Comparison of ENCODE assay signal across 2 cellular contexts in the genomic region with DNA sequence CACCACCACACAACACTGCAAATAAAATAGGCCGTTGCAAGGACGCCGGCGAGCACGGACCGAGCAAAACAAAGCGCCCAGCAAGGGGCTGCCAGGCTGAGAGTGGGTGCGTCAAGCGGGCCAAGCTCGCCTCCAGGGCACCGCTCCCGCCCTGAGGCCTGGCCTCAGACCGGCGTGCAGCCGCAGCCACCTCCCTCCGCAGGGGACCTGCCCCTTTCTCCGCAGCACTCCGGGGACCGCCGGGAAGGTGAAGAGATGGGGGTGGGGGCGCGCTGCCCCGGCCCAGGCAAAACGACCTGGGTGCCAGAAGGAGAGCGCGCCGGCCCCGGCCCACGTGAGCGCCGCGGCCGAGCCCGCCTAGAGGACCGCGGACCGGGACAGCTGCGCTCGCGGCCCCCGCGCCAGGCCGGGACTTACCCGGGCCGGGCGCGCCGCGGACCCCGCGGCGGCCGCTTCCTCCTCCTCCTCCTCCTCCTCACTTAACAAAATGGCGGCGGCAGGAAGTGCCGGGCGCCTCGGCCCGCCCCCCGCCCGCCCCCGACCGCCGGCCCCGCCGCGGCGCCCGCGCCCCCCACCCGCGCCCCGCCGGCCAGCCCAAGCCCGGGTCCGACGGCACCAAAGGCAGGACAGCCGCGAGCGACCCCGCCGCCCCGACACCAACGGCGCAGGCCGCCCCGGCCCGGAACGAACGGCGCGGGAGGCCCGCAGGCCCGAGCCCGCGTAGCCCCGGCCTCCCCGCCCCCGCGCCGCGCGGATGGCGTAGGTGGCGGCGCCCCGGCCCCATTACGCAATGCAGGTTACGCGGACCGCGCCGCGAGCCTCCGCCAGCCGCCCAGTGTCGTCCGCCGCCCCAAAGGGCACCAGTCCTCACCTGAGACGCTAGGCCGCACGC.
TF ChIP-seq lines count a peak whose summit lies in the region.

No MANE protein-coding gene starts in this region.

TF ChIP-seq in HCT116, 20 proteins besides CTCF, POLR2A, EP300 and RAD21:
- TF ChIP-seq, protein P1, sequence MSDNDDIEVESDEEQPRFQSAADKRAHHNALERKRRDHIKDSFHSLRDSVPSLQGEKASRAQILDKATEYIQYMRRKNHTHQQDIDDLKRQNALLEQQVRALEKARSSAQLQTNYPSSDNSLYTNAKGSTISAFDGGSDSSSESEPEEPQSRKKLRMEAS (IDR thresholded peaks at IDR 0.05), result no peak
- TF ChIP-seq JUND (IDR thresholded peaks at IDR 0.05) (no peak), EZH2phosphoT487 (IDR thresholded peaks at IDR 0.05; ENCODE audit: borderline replicate concordance) (no peak), SRF (IDR thresholded peaks at IDR 0.05; ENCODE audit: low read depth) (no peak), POLR2AphosphoS5 (IDR thresholded peaks at IDR 0.05; ENCODE audit: low read depth, low read length) (no peak), ELF1 (IDR thresholded peaks at IDR 0.05; ENCODE audit: borderline replicate concordance, low read depth) (no peak), SIN3A (IDR thresholded peaks at IDR 0.05; ENCODE audit: low read depth) (no peak), YY1 (IDR thresholded peaks at IDR 0.05; ENCODE audit: extremely low read depth, insufficient replicate concordance, low read depth, low read length) (peak; percentile 33), ZFX (IDR thresholded peaks at IDR 0.05) (peak; percentile 84), ZNF274 (IDR thresholded peaks at IDR 0.05; ENCODE audit: low read depth, low read length) (no peak), FOSL1 (IDR thresholded peaks at IDR 0.05; ENCODE audit: low read depth) (no peak), EGR1 (IDR thresholded peaks at IDR 0.05; ENCODE audit: low read depth) (no peak), TCF7L2 (IDR thresholded peaks at IDR 0.05; ENCODE audit: borderline replicate concordance, extremely low read depth, insufficient read depth, insufficient read length) (no peak), CBX3 (IDR thresholded peaks at IDR 0.05; ENCODE audit: low read depth) (no peak), CEBPB (IDR thresholded peaks at IDR 0.05; ENCODE audit: low read depth) (no peak)
- TF ChIP-seq, protein P2, sequence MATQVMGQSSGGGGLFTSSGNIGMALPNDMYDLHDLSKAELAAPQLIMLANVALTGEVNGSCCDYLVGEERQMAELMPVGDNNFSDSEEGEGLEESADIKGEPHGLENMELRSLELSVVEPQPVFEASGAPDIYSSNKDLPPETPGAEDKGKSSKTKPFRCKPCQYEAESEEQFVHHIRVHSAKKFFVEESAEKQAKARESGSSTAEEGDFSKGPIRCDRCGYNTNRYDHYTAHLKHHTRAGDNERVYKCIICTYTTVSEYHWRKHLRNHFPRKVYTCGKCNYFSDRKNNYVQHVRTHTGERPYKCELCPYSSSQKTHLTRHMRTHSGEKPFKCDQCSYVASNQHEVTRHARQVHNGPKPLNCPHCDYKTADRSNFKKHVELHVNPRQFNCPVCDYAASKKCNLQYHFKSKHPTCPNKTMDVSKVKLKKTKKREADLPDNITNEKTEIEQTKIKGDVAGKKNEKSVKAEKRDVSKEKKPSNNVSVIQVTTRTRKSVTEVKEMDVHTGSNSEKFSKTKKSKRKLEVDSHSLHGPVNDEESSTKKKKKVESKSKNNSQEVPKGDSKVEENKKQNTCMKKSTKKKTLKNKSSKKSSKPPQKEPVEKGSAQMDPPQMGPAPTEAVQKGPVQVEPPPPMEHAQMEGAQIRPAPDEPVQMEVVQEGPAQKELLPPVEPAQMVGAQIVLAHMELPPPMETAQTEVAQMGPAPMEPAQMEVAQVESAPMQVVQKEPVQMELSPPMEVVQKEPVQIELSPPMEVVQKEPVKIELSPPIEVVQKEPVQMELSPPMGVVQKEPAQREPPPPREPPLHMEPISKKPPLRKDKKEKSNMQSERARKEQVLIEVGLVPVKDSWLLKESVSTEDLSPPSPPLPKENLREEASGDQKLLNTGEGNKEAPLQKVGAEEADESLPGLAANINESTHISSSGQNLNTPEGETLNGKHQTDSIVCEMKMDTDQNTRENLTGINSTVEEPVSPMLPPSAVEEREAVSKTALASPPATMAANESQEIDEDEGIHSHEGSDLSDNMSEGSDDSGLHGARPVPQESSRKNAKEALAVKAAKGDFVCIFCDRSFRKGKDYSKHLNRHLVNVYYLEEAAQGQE (IDR thresholded peaks at IDR 0.05; ENCODE audit: low read depth), result no peak
- TF ChIP-seq, protein P3, sequence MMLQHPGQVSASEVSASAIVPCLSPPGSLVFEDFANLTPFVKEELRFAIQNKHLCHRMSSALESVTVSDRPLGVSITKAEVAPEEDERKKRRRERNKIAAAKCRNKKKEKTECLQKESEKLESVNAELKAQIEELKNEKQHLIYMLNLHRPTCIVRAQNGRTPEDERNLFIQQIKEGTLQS (IDR thresholded peaks at IDR 0.05), result no peak

TF ChIP-seq in H1, 55 proteins besides CTCF, POLR2A, EP300 and RAD21 (continues in another document):
- TF ChIP-seq ZNF274 (IDR thresholded peaks at IDR 0.05; ENCODE audit: borderline replicate concordance, extremely low read depth, low read length), result no peak
- TF ChIP-seq, protein P4, sequence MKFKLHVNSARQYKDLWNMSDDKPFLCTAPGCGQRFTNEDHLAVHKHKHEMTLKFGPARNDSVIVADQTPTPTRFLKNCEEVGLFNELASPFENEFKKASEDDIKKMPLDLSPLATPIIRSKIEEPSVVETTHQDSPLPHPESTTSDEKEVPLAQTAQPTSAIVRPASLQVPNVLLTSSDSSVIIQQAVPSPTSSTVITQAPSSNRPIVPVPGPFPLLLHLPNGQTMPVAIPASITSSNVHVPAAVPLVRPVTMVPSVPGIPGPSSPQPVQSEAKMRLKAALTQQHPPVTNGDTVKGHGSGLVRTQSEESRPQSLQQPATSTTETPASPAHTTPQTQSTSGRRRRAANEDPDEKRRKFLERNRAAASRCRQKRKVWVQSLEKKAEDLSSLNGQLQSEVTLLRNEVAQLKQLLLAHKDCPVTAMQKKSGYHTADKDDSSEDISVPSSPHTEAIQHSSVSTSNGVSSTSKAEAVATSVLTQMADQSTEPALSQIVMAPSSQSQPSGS (IDR thresholded peaks at IDR 0.05; ENCODE audit: low read length), result no peak
- TF ChIP-seq EZH2 (IDR thresholded peaks at IDR 0.05; ENCODE audit: low read depth, low read length, severe bottlenecking), result no peak
- TF ChIP-seq CREB1 (IDR thresholded peaks at IDR 0.05), result no peak; the same call in 1 of the 2 replicates
- no peak for TF ChIP-seq TCF12 (IDR thresholded peaks at IDR 0.05; ENCODE audit: low read depth, low read length)
- no peak for TF ChIP-seq JUN (IDR thresholded peaks at IDR 0.05; ENCODE audit: low read depth, low read length)
- no peak for TF ChIP-seq SRF (IDR thresholded peaks at IDR 0.05; ENCODE audit: low read depth, low read length)
- TF ChIP-seq SP2 (IDR thresholded peaks at IDR 0.05; ENCODE audit: low read length), result no peak
- no peak for TF ChIP-seq BRCA1 (IDR thresholded peaks at IDR 0.05; ENCODE audit: low read depth, low read length)
- no peak for TF ChIP-seq RBBP5 (IDR thresholded peaks at IDR 0.05; ENCODE audit: borderline replicate concordance, low read depth, low read length)
- no peak for TF ChIP-seq SP1 (IDR thresholded peaks at IDR 0.05; ENCODE audit: low read depth, low read length)
- no peak for TF ChIP-seq TAF7 (optimal IDR thresholded peaks at IDR 0.05; ENCODE audit: borderline replicate concordance, low read depth, low read length)
- no peak for TF ChIP-seq BCL11A (IDR thresholded peaks at IDR 0.05; ENCODE audit: low read depth in 2 of 2, low read length in 2 of 2)
- peak; percentile 71 for TF ChIP-seq CEBPB (IDR thresholded peaks at IDR 0.05; ENCODE audit: low read depth, low read length)
- TF ChIP-seq, protein P5, sequence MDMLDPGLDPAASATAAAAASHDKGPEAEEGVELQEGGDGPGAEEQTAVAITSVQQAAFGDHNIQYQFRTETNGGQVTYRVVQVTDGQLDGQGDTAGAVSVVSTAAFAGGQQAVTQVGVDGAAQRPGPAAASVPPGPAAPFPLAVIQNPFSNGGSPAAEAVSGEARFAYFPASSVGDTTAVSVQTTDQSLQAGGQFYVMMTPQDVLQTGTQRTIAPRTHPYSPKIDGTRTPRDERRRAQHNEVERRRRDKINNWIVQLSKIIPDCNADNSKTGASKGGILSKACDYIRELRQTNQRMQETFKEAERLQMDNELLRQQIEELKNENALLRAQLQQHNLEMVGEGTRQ (IDR thresholded peaks at IDR 0.05; ENCODE audit: low read length), result no peak
- TF ChIP-seq, protein P1 (IDR thresholded peaks at IDR 0.05), result no peak
- no peak for TF ChIP-seq RFX5 (IDR thresholded peaks at IDR 0.05; ENCODE audit: borderline replicate concordance, low read depth, low read length)
- no peak for TF ChIP-seq CHD1 (IDR thresholded peaks at IDR 0.05; ENCODE audit: low read depth, low read length)
- no peak for TF ChIP-seq JUND (IDR thresholded peaks at IDR 0.05; ENCODE audit: low read length)
- peak; percentile 58; the same call in 1 of the 2 replicates for TF ChIP-seq PHF8 (conservative IDR thresholded peaks at IDR 0.05; ENCODE audit: low read depth, low read length)
- no peak for TF ChIP-seq HDAC6 (IDR thresholded peaks at IDR 0.05; ENCODE audit: low read depth, low read length)
- TF ChIP-seq, protein P6, sequence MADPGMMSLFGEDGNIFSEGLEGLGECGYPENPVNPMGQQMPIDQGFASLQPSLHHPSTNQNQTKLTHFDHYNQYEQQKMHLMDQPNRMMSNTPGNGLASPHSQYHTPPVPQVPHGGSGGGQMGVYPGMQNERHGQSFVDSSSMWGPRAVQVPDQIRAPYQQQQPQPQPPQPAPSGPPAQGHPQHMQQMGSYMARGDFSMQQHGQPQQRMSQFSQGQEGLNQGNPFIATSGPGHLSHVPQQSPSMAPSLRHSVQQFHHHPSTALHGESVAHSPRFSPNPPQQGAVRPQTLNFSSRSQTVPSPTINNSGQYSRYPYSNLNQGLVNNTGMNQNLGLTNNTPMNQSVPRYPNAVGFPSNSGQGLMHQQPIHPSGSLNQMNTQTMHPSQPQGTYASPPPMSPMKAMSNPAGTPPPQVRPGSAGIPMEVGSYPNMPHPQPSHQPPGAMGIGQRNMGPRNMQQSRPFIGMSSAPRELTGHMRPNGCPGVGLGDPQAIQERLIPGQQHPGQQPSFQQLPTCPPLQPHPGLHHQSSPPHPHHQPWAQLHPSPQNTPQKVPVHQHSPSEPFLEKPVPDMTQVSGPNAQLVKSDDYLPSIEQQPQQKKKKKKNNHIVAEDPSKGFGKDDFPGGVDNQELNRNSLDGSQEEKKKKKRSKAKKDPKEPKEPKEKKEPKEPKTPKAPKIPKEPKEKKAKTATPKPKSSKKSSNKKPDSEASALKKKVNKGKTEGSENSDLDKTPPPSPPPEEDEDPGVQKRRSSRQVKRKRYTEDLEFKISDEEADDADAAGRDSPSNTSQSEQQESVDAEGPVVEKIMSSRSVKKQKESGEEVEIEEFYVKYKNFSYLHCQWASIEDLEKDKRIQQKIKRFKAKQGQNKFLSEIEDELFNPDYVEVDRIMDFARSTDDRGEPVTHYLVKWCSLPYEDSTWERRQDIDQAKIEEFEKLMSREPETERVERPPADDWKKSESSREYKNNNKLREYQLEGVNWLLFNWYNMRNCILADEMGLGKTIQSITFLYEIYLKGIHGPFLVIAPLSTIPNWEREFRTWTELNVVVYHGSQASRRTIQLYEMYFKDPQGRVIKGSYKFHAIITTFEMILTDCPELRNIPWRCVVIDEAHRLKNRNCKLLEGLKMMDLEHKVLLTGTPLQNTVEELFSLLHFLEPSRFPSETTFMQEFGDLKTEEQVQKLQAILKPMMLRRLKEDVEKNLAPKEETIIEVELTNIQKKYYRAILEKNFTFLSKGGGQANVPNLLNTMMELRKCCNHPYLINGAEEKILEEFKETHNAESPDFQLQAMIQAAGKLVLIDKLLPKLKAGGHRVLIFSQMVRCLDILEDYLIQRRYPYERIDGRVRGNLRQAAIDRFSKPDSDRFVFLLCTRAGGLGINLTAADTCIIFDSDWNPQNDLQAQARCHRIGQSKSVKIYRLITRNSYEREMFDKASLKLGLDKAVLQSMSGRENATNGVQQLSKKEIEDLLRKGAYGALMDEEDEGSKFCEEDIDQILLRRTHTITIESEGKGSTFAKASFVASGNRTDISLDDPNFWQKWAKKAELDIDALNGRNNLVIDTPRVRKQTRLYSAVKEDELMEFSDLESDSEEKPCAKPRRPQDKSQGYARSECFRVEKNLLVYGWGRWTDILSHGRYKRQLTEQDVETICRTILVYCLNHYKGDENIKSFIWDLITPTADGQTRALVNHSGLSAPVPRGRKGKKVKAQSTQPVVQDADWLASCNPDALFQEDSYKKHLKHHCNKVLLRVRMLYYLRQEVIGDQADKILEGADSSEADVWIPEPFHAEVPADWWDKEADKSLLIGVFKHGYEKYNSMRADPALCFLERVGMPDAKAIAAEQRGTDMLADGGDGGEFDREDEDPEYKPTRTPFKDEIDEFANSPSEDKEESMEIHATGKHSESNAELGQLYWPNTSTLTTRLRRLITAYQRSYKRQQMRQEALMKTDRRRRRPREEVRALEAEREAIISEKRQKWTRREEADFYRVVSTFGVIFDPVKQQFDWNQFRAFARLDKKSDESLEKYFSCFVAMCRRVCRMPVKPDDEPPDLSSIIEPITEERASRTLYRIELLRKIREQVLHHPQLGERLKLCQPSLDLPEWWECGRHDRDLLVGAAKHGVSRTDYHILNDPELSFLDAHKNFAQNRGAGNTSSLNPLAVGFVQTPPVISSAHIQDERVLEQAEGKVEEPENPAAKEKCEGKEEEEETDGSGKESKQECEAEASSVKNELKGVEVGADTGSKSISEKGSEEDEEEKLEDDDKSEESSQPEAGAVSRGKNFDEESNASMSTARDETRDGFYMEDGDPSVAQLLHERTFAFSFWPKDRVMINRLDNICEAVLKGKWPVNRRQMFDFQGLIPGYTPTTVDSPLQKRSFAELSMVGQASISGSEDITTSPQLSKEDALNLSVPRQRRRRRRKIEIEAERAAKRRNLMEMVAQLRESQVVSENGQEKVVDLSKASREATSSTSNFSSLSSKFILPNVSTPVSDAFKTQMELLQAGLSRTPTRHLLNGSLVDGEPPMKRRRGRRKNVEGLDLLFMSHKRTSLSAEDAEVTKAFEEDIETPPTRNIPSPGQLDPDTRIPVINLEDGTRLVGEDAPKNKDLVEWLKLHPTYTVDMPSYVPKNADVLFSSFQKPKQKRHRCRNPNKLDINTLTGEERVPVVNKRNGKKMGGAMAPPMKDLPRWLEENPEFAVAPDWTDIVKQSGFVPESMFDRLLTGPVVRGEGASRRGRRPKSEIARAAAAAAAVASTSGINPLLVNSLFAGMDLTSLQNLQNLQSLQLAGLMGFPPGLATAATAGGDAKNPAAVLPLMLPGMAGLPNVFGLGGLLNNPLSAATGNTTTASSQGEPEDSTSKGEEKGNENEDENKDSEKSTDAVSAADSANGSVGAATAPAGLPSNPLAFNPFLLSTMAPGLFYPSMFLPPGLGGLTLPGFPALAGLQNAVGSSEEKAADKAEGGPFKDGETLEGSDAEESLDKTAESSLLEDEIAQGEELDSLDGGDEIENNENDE (IDR thresholded peaks at IDR 0.05; ENCODE audit: insufficient replicate concordance, low read length), result no peak
- TF ChIP-seq KDM5A (IDR thresholded peaks at IDR 0.05; ENCODE audit: low read length), result no peak
- no peak for TF ChIP-seq BACH1 (IDR thresholded peaks at IDR 0.05; ENCODE audit: low read length)
- TF ChIP-seq SUZ12 (IDR thresholded peaks at IDR 0.05; ENCODE audit: low read length), result no peak
- no peak for TF ChIP-seq POU5F1 (IDR thresholded peaks at IDR 0.05; ENCODE audit: low read depth, low read length)
- no peak for TF ChIP-seq CHD2 (IDR thresholded peaks at IDR 0.05; ENCODE audit: low read length)
- TF ChIP-seq SIRT6 (IDR thresholded peaks at IDR 0.05; ENCODE audit: low read length), result no peak
- no peak for TF ChIP-seq CBX5 (IDR thresholded peaks at IDR 0.05; ENCODE audit: low read depth, low read length)
- no peak for TF ChIP-seq GTF2F1 (IDR thresholded peaks at IDR 0.05; ENCODE audit: borderline replicate concordance, low read depth, low read length)
- no peak for TF ChIP-seq POLR2AphosphoS5 (IDR thresholded peaks at IDR 0.05; ENCODE audit: low read depth, low read length)
- TF ChIP-seq YY1 (IDR thresholded peaks at IDR 0.05; ENCODE audit: low read depth, low read length), result peak; percentile 87; the same call in 1 of the 2 replicates
- TF ChIP-seq RNF2 (IDR thresholded peaks at IDR 0.05; ENCODE audit: borderline replicate concordance, low read depth, low read length, missing control alignments, poor library complexity, severe bottlenecking), result no peak
